Comparison of ENCODE assay signal across 11 cellular contexts in the genomic region with DNA sequence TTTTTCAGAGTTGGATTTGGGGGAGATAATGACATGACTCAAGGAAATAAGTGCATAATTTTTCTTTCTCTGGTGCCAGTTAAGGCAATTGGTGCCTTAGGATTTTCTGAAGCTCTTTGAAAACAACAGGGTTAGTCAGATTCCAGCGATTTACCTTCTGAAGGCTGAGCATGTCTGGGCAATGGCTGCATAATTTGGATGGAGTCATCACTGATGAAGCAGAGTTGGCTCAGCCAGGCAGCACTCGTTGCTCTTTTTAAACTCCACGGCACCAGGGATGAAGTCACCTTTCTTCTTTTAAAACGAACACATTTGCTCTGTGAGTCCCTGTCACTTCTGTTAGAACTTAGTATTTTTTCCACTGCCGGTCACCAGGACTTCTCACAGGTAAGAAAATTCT.
DNase-seq lines count a peak whose midpoint lies in the region; ATAC-seq and FAIRE-seq lines count a peak whose summit lies in the region.
"Had no signal": no experiment of that assay in that cellular context is flagged by ENCODE, and none has a peak within 500 bp of the region (broad histone marks: within the 10 kb centered on the region; RNA-seq: fewer than 3 reads in every experiment).

No MANE protein-coding gene starts in this region.

- FAIRE-seq in HTR-8/SVneo (lab: Jason Lieb, UNC), result no peak

- no peak for ATAC-seq in HG02884 (IDR thresholded peaks at IDR 0.05; ENCODE audit: unreplicated experiment)

- peak overlapping the region in 19 of 21 experiments; percentile 12 to 87 (median 70) for H3K27ac ChIP-seq in skin epidermis
- H3K27ac ChIP-seq: uterus had no signal

- peak; percentile 17 for DNase-seq in HTR-8/SVneo (ENCODE audit: insufficient read length, low spot score)
- DNase-seq in RKO (ENCODE audit: low spot score), result peak; percentile 38
- DNase-seq in glomerular visceral epithelial cell (ENCODE audit: extremely low spot score), result peak; percentile 20
- no peak for DNase-seq in stimulated activated CD4-positive, alpha-beta T cell treated with anti-CD3 and anti-CD28 coated beads, Interleukin-15, amount 100 ng/mL, for 24 hours
- DNase-seq in cerebellum (ENCODE audit: low spot score), result no peak
- DNase-seq: activated B cell treated with CpG ODN at 0.5 μM for 24 hours, H9, RPMI8226, uterus had no signal

- peak overlapping the region in 5 of 7 experiments; percentile 15 to 36 (median 32) for H3K4me3 ChIP-seq in skin epidermis
- H3K4me3 ChIP-seq: uterus had no signal

Comparison
In these comparisons a context has a peak if more than half of its experiments do, and no peak if none do; other contexts are left out.
1. DNase-seq: peak in HTR-8/SVneo (single experiment), RKO (single experiment) and glomerular visceral epithelial cell (single experiment); none in stimulated activated CD4-positive, alpha-beta T cell treated with anti-CD3 and anti-CD28 coated beads, Interleukin-15, amount 100 ng/mL, for 24 hours (single experiment) and cerebellum (single experiment).